Comparison of ENCODE assay signal across 14 cellular contexts in genomic region chr13:98500963-98501421, GRCh38.
DNase-seq lines count a peak whose midpoint lies in the region; ATAC-seq, FAIRE-seq and TF ChIP-seq lines count a peak whose summit lies in the region.
"Had no signal": no experiment of that assay in that cellular context is flagged by ENCODE, and none has a peak within 500 bp of the region (broad histone marks: within the 10 kb centered on the region; RNA-seq: fewer than 3 reads in every experiment).

No MANE protein-coding gene starts in this region.

- in situ Hi-C loops in brain microvascular endothelial cell (cut with HindIII; ENCODE audit: low pct_ligation_motif_present, low sequenced_read_pairs) = no loop called here

- H3K27ac ChIP-seq in vagina (no peak overlapping the region), brain microvascular endothelial cell (no peak overlapping the region)
- H3K27ac ChIP-seq: neutrophil, SJCRH30, suprapubic skin had no signal

- H3K27me3 Mint-ChIP-seq in IgD-negative memory B cell = peaks cover 1% of the 10 kb centered on the region

- ATAC-seq in GM19438 (IDR thresholded peaks at IDR 0.05; ENCODE audit: low read depth, unreplicated experiment) (peak; percentile 55), HG02884 (IDR thresholded peaks at IDR 0.05; ENCODE audit: unreplicated experiment) (peak; percentile 84)

- intact Hi-C loops in vagina (cut with DNase I) = no loop called here

- peaks cover 2% of the 10 kb centered on the region for H3K36me3 Mint-ChIP-seq in IgD-negative memory B cell

- TF ChIP-seq POLR2A in GM12892 (IDR thresholded peaks at IDR 0.05; ENCODE audit: low read depth, low read length) = no peak
- no peak for TF ChIP-seq POLR2A in vagina (IDR thresholded peaks at IDR 0.05)

- peak; percentile 76 for FAIRE-seq in GM12892 (lab: Jason Lieb, UNC)
- FAIRE-seq: islet of Langerhans had no signal

- H3K4me3 Mint-ChIP-seq in IgD-negative memory B cell = peak overlapping the region in 2 of 4 donors; percentile 2 to 65

- peaks cover 96% of the 10 kb centered on the region for H3K4me1 ChIP-seq in vagina

- no peaks in the 10 kb centered on the region for H3K9me3 ChIP-seq in vagina
- H3K9me3 ChIP-seq: neutrophil, SJCRH30, suprapubic skin had no signal

- H3K27me3 ChIP-seq in vagina (no peaks in the 10 kb centered on the region), brain microvascular endothelial cell (replicated peaks) (no peaks in the 10 kb centered on the region)
- H3K27me3 ChIP-seq: neutrophil, SJCRH30, suprapubic skin had no signal

- H3K4me1 Mint-ChIP-seq in IgD-negative memory B cell = peaks cover 58 to 79% (median 73%) of the 10 kb centered on the region in 3 donors

- DNase-seq in GM12892 (ENCODE audit: insufficient read length) (peak; percentile 58), vagina (ENCODE audit: extremely low spot score in 2 of 2) (no peak), brain microvascular endothelial cell (no peak), cerebellar nuclear complex (lab: John Stamatoyannopoulos, UW) (no peak), NCI-H2107 (lab: John Stamatoyannopoulos, UW) (no peak)
- DNase-seq: activated CD4-positive, alpha-beta T cell treated with anti-CD3 and anti-CD28 coated beads, Interleukin-2, amount 50 U/mL, for 4 hours; NCI-H2227 treated with DMSO at 0.1 percent for 48 hours; SJCRH30 had no signal

- H3K27ac Mint-ChIP-seq in IgD-negative memory B cell = peak overlapping the region; percentile 14 to 64 (median 47)

- no peaks in the 10 kb centered on the region for H3K9me3 Mint-ChIP-seq in IgD-negative memory B cell

- H3K4me3 ChIP-seq in vagina (no peak overlapping the region), brain microvascular endothelial cell (ENCODE audit: low read depth, low read length) (no peak overlapping the region)
- H3K4me3 ChIP-seq: SJCRH30, suprapubic skin had no signal

- TF ChIP-seq CTCF in vagina (IDR thresholded peaks at IDR 0.05) = no peak
- no peak for TF ChIP-seq CTCF in brain microvascular endothelial cell (IDR thresholded peaks at IDR 0.05; ENCODE audit: low read depth, low read length, missing control alignments)

- H3K36me3 ChIP-seq in vagina = peaks cover 0 to 5% of the 10 kb centered on the region in 2 donors
- no peaks in the 10 kb centered on the region for H3K36me3 ChIP-seq in brain microvascular endothelial cell (replicated peaks)
- H3K36me3 ChIP-seq: SJCRH30 had no signal
